7 cellular contexts compared by ENCODE assay signal in the genomic region with DNA sequence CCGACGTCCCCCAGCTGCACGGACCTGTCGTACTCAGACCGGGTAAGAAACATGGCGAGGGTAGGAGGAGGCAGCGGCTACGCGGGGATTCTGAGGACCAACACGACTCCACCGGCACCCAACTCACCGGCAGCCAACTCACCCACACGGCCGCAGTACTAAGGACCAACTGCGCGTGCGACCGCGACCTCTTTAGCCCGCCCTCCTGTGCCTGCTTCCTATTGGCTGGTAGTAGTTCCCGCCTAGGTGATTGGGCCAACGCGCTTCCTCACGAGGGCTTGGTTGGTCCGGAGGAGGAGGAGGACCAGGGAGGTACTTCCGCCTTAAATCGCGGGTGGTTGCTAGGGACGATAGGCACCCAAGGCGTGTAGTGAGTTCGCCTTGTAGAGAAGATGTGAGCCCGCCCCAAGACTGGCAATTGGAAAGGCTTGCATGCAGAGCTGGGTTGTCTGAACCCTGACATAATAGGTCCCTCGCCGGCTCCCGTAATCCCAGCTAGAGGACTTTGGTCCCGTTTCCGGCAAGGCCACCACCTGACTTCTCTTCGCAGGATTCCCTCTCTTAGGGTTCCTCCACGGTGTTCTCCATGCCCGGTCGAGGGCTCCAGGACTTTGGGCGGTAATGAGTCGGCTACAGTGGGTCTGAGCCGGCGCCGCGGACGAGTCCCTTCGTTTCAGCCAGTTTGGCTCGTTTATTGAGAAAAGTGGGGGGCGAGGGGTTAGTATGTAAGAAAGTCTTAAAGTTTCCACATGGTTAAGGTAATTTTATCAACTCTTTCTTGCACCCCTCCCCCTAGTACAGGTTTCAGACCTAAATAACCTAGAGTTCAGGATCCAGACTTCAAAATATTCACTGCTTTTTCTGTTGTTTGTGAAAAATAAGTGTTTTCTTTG. TPM values are rescaled to one million over a fixed set of nuclear protein-coding genes. Genes with fewer than 3 reads are reported as not detected.
DNase-seq lines count a peak whose midpoint lies in the region; ATAC-seq and TF ChIP-seq lines count a peak whose summit lies in the region.

A gene (minus strand): TSS at position 171 of the 893 bp plus-strand sequence. CDS start 118 bp downstream, at position 53.

- peak within 1 kb of the TSS; percentile 71 for H2AFZ ChIP-seq in hepatocyte

- no peaks in the 10 kb centered on the region for H3K36me3 ChIP-seq in hepatocyte (replicated peaks; ENCODE audit: insufficient read depth, low read depth)

- peaks cover 38% of the 10 kb centered on the region for H3K79me2 ChIP-seq in hepatocyte

- 1% methylated on average over 51 of the region's 51 CpGs for WGBS in hepatocyte (ENCODE audit: low lambda C conversion rate, missing lambda C conversion rate)

- peaks cover 20% of the 10 kb centered on the region for H4K20me1 ChIP-seq in hepatocyte (ENCODE audit: insufficient read depth, poor library complexity, severe bottlenecking)

- H3K27me3 ChIP-seq in hepatocyte = no peaks in the 10 kb centered on the region

- peak within 1 kb of the TSS; percentile 84 for H3K4me2 ChIP-seq in hepatocyte

- peak within 1 kb of the TSS; percentile 58 for H3K4me3 ChIP-seq in hepatocyte

- peak within 1 kb of the TSS; percentile 94 for H3K27ac ChIP-seq in hepatocyte

- H3K9me3 ChIP-seq in hepatocyte (ENCODE audit: low read depth) = no peaks in the 10 kb centered on the region

- peak; percentile 92 for ATAC-seq in GM18508 (IDR thresholded peaks at IDR 0.05; ENCODE audit: insufficient read depth, unreplicated experiment)
- peak; percentile 95 for ATAC-seq in HG03025 (IDR thresholded peaks at IDR 0.05; ENCODE audit: low FRiP score, unreplicated experiment)

- H3K9me2 ChIP-seq in hepatocyte (replicated peaks; ENCODE audit: insufficient read depth) = no peaks in the 10 kb centered on the region

- peaks cover 20% of the 10 kb centered on the region for H3K4me1 ChIP-seq in hepatocyte (ENCODE audit: insufficient read depth)

- peak; percentile 94 to 98 for DNase-seq in NCI-H2081 (lab: John Stamatoyannopoulos, UW)
- peak; percentile 95 for DNase-seq in T1000 (lab: John Stamatoyannopoulos, UW)
- DNase-seq in astrocyte of the hippocampus (ENCODE audit: low read depth, low spot score) = peak; percentile 99
- peak; percentile 98 for DNase-seq in hepatocyte (ENCODE audit: low spot score)
- DNase-seq in renal cortical epithelial cell (ENCODE audit: low read depth) = peak; percentile 99

- no peak for TF ChIP-seq CTCF in hepatocyte (IDR thresholded peaks at IDR 0.05; ENCODE audit: poor library complexity)

RNA-seq across cellular contexts. Expression of the gene that starts here (rescaled TPM):
- 50.5 and 64.4 TPM in 2 replicates for total RNA-seq in hepatocyte
- 83.1 and 90.1 TPM in 2 replicates for polyA plus RNA-seq in hepatocyte
- total RNA-seq in renal cortical epithelial cell = 60.9 and 93.9 TPM in 2 replicates

Comparison
In these comparisons a context has a peak if more than half of its experiments do, and no peak if none do; other contexts are left out.
1. Peak in every context shown above with its lines: DNase-seq, ATAC-seq, H3K4me3 ChIP-seq and H3K27ac ChIP-seq.